In the genomic region with DNA sequence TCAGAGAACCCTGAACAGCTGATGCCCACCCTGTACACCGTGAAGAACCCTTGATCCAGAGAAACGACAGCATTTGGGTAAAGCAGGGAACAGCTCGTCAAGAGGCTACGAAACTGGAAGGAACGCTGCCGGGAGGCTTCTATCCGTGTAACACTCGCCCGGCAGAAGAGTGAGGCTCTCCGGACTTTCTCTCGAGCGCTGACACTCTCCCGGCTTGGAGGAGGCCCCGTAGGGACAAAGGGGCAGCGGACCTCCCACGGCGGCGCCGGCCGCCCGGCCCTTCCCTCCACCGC, we compare ENCODE assay signal across 1 cellular context.
TF ChIP-seq lines count a peak whose summit lies in the region.

No MANE protein-coding gene starts in this region.

TF ChIP-seq in GM23338, 12 proteins besides CTCF, POLR2A, EP300 and RAD21 (continued from another document):
- TF ChIP-seq NANOG (IDR thresholded peaks at IDR 0.05; ENCODE audit: borderline replicate concordance) (no peak), ZNF331 (CRISPR knock-in tag; IDR thresholded peaks at IDR 0.05; ENCODE audit: low read depth) (no peak), ZNF114 (CRISPR knock-in tag; IDR thresholded peaks at IDR 0.05) (no peak), CREB1 (CRISPR knock-in tag; IDR thresholded peaks at IDR 0.05; ENCODE audit: low read depth) (no peak), STAT1 (IDR thresholded peaks at IDR 0.05; ENCODE audit: unreplicated experiment) (no peak), EZH2 (IDR thresholded peaks at IDR 0.05; ENCODE audit: low read depth, unreplicated experiment) (no peak), POLR2AphosphoS5 (IDR thresholded peaks at IDR 0.05; ENCODE audit: low read depth) (no peak), EZH2phosphoT487 (IDR thresholded peaks at IDR 0.05; ENCODE audit: unreplicated experiment) (no peak), JUNB (IDR thresholded peaks at IDR 0.05; ENCODE audit: unreplicated experiment) (no peak)
- TF ChIP-seq, protein P1, sequence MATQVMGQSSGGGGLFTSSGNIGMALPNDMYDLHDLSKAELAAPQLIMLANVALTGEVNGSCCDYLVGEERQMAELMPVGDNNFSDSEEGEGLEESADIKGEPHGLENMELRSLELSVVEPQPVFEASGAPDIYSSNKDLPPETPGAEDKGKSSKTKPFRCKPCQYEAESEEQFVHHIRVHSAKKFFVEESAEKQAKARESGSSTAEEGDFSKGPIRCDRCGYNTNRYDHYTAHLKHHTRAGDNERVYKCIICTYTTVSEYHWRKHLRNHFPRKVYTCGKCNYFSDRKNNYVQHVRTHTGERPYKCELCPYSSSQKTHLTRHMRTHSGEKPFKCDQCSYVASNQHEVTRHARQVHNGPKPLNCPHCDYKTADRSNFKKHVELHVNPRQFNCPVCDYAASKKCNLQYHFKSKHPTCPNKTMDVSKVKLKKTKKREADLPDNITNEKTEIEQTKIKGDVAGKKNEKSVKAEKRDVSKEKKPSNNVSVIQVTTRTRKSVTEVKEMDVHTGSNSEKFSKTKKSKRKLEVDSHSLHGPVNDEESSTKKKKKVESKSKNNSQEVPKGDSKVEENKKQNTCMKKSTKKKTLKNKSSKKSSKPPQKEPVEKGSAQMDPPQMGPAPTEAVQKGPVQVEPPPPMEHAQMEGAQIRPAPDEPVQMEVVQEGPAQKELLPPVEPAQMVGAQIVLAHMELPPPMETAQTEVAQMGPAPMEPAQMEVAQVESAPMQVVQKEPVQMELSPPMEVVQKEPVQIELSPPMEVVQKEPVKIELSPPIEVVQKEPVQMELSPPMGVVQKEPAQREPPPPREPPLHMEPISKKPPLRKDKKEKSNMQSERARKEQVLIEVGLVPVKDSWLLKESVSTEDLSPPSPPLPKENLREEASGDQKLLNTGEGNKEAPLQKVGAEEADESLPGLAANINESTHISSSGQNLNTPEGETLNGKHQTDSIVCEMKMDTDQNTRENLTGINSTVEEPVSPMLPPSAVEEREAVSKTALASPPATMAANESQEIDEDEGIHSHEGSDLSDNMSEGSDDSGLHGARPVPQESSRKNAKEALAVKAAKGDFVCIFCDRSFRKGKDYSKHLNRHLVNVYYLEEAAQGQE (IDR thresholded peaks at IDR 0.05; ENCODE audit: unreplicated experiment), result no peak
